In the genomic region with DNA sequence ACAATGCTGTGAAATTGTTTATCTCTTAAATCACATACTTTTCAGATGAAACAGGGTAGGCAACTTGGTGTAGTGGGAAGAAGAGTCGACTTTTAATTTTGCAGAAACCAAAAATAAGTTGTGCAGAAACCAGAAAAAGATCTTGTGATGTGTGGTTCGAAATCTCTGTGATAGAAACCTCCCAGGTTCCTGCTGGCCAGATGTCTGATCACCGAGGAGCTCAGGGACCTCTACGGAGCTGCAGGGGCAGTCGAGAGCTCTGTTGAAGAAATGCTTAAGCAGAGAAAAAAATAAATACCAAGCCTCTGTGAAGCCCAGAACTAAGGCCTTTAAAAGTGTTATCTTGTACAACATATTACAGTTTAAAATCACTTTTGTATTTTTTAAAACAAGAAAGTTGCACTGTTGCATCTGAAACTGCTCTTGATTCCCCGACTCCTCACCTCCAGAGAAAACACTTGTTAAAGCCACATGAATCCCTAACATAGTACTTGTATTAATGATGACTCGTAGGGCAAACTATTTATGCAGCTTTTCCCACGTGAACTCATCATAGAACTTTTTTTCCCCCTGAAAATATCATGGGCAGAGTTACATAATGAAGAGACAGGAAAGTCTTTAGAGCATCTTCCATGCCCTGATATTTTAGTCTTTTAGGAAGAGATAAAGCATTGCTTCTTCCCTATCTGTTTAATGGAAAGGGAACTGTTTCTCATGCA, we compare ENCODE assay signal across 13 cellular contexts. TPM values are rescaled to one million over a fixed set of nuclear protein-coding genes. Genes with fewer than 3 reads are reported as not detected.
DNase-seq lines count a peak whose midpoint lies in the region; ATAC-seq and TF ChIP-seq lines count a peak whose summit lies in the region.
"Had no signal": no experiment of that assay in that cellular context is flagged by ENCODE, and none has a peak within 500 bp of the region (broad histone marks: within the 10 kb centered on the region; RNA-seq: fewer than 3 reads in every experiment).

No MANE protein-coding gene starts in this region.

- H2BK12ac ChIP-seq in H9 (ENCODE audit: insufficient read length, low read depth, low read length) = no peak overlapping the region

- TF ChIP-seq CTCF in GM12875 (IDR thresholded peaks at IDR 0.05; ENCODE audit: borderline replicate concordance, insufficient read depth, low read depth, low read length) (peak; percentile 22; the same call in 1 of the 2 replicates), natural killer cell (IDR thresholded peaks at IDR 0.05) (no peak), sigmoid colon (IDR thresholded peaks at IDR 0.05) (no peak), H9 (conservative IDR thresholded peaks at IDR 0.05) (no peak), adrenal gland (IDR thresholded peaks at IDR 0.05) (no peak)

- POLR2A ChIA-PET in T-cell (lab: Charles Lee) = no interaction called here

- H4K20me1 ChIP-seq in H9 (ENCODE audit: control insufficient read depth, insufficient read depth, insufficient read length) = no peaks in the 10 kb centered on the region

- H3K9ac ChIP-seq in H9 (ENCODE audit: extremely low read depth, insufficient read length, low read length) = no peak overlapping the region

- no peak overlapping the region for H4K5ac ChIP-seq in H9 (ENCODE audit: insufficient read length, low read depth, low read length)

- peak; percentile 53 for ATAC-seq in GM21825 (IDR thresholded peaks at IDR 0.05; ENCODE audit: unreplicated experiment)
- ATAC-seq in T-cell (replicated peaks in 1 of 4) = no peak
- no peak for ATAC-seq in natural killer cell
- ATAC-seq: left colon had no signal

- no peak overlapping the region for H3K4ac ChIP-seq in H9 (ENCODE audit: low read depth, low read length)

- H3K23me2 ChIP-seq in H9 (ENCODE audit: insufficient read length, low read depth, low read length, poor library complexity, severe bottlenecking) = no peaks in the 10 kb centered on the region

- no peak overlapping the region for H2AK5ac ChIP-seq in H9 (ENCODE audit: insufficient read length, low read length)

- H2BK15ac ChIP-seq in H9 (ENCODE audit: low read depth, low read length) = no peak overlapping the region

- no peak overlapping the region for H3K4me2 ChIP-seq in H9 (ENCODE audit: insufficient read depth, insufficient read length, low read length)

- H3K9me3 ChIP-seq in sigmoid colon (no peaks in the 10 kb centered on the region), H9 (ENCODE audit: control insufficient read depth, low read depth, low read length) (no peaks in the 10 kb centered on the region), adrenal gland (replicated peaks in 1 of 3) (no peaks in the 10 kb centered on the region)
- H3K9me3 ChIP-seq: suprapubic skin had no signal

- H3K4me1 ChIP-seq in sigmoid colon (peaks cover 0 to 11% (median 7%) of the 10 kb centered on the region in 4 donors), H9 (ENCODE audit: insufficient read depth, low read length) (no peaks in the 10 kb centered on the region), adrenal gland (replicated peaks in 1 of 2) (no peaks in the 10 kb centered on the region)

- no peak overlapping the region for H3T11ph ChIP-seq in H9 (ENCODE audit: low read length)

- H2AFZ ChIP-seq in H9 (ENCODE audit: low read length) = no peak overlapping the region

- H3K18ac ChIP-seq in H9 (ENCODE audit: insufficient read length, low read depth, low read length) = no peak overlapping the region

- H3K27me3 ChIP-seq in sigmoid colon (no peaks in the 10 kb centered on the region), H9 (ENCODE audit: insufficient read depth, low read length) (no peaks in the 10 kb centered on the region), adrenal gland (no peaks in the 10 kb centered on the region)
- H3K27me3 ChIP-seq: suprapubic skin had no signal

- no peak overlapping the region for H4K91ac ChIP-seq in H9 (ENCODE audit: insufficient read length, low read depth, low read length)

- CTCF ChIA-PET in T-cell (lab: Charles Lee) = interaction anchor here (1.0 to 1.4 kb wide), 2 partner anchors 23 to 24 kb away, joined by 3 to 4 read pairs; no protein-coding TSS in a partner anchor

- no peaks in the 10 kb centered on the region for H3K79me2 ChIP-seq in H9 (ENCODE audit: insufficient read depth, low read length)

- H3K9me3 Mint-ChIP-seq in T-cell (no peaks in the 10 kb centered on the region), natural killer cell (no peaks in the 10 kb centered on the region), H9 (no peaks in the 10 kb centered on the region)

- TF ChIP-seq EP300 in sigmoid colon (IDR thresholded peaks at IDR 0.05) = no peak

- H3K56ac ChIP-seq in H9 (ENCODE audit: insufficient read length, low read depth, low read length) = no peak overlapping the region

- no peak overlapping the region for H2BK5ac ChIP-seq in H9 (ENCODE audit: insufficient read length, low read length)

- DNase-seq in T-cell (no peak), natural killer cell (no peak), sigmoid colon (no peak), NCI-H345 treated with DMSO at 0.1 percent for 48 hours (lab: John Stamatoyannopoulos, UW; ENCODE audit: unreplicated experiment) (no peak), H9 (no peak), adrenal gland (no peak)
- DNase-seq: left colon, NCI-H1092 treated with DMSO at 0.1 percent for 48 hours had no signal

- H3K79me1 ChIP-seq in H9 (ENCODE audit: insufficient read depth, low read depth, low read length, poor library complexity, severe bottlenecking) = no peaks in the 10 kb centered on the region

- peak overlapping the region in 1 of 3 donors; percentile 69 for H3K4me3 Mint-ChIP-seq in T-cell
- peak overlapping the region; percentile 35 for H3K4me3 Mint-ChIP-seq in natural killer cell
- H3K4me3 Mint-ChIP-seq in H9 = no peak overlapping the region

- no peak overlapping the region for H3K23ac ChIP-seq in H9 (ENCODE audit: insufficient read length, low read depth, low read length)

- H3K14ac ChIP-seq in H9 (ENCODE audit: insufficient read depth, low read length) = no peak overlapping the region

- H4K8ac ChIP-seq in H9 (replicated peaks; ENCODE audit: insufficient read length, low read depth, low read length) = no peak overlapping the region

- TF ChIP-seq POLR2A in sigmoid colon (IDR thresholded peaks at IDR 0.05) (no peak), adrenal gland (IDR thresholded peaks at IDR 0.05) (no peak)

- H3K4me1 Mint-ChIP-seq in T-cell = peaks cover 62 to 65% (median 63%) of the 10 kb centered on the region in 3 donors
- peaks cover 49 to 50% of the 10 kb centered on the region in 2 donors for H3K4me1 Mint-ChIP-seq in natural killer cell
- H3K4me1 Mint-ChIP-seq in H9 = peaks cover 11 to 17% of the 10 kb centered on the region in 2 experiments

- H3K36me3 Mint-ChIP-seq in T-cell (peaks cover 20% of the 10 kb centered on the region), natural killer cell (peaks cover 11% of the 10 kb centered on the region), H9 (ENCODE audit: insufficient read depth in 1 of 3, low read depth in 3 of 3) (peaks cover 5 to 31% (median 25%) of the 10 kb centered on the region in 3 experiments)

- no peaks in the 10 kb centered on the region for H3K27me3 Mint-ChIP-seq in T-cell
- no peaks in the 10 kb centered on the region for H3K27me3 Mint-ChIP-seq in natural killer cell (ENCODE audit: low read depth in 2 of 2)
- no peaks in the 10 kb centered on the region for H3K27me3 Mint-ChIP-seq in H9 (ENCODE audit: low read depth)

- H2BK20ac ChIP-seq in H9 (ENCODE audit: low read depth, low read length, poor library complexity, severe bottlenecking) = no peak overlapping the region

- H3K4me3 ChIP-seq in GM12875 (ENCODE audit: low read depth, low read length) (no peak overlapping the region), sigmoid colon (no peak overlapping the region), adrenal gland (no peak overlapping the region)
- H3K4me3 ChIP-seq: suprapubic skin had no signal

- H3K36me3 ChIP-seq in sigmoid colon (peaks cover 0 to 60% (median 8%) of the 10 kb centered on the region in 4 donors), adrenal gland (replicated peaks in 1 of 2) (peaks cover 0 to 6% of the 10 kb centered on the region in 2 donors)

- WGBS in sigmoid colon, 2 donors = 60 to 86% methylated on average over 8 of the region's 8 CpGs
- WGBS in H9 (ENCODE audit: extremely low coverage, insufficient read length, low lambda C conversion rate) = no CpG with 5 or more reads among the region's 8 CpGs
- 71 to 89% (median 87%) methylated on average over 8 of the region's 8 CpGs for WGBS in adrenal gland, 4 donors

- H3K27ac ChIP-seq in sigmoid colon (no peak overlapping the region), H9 (ENCODE audit: insufficient read length, low read depth, low read length) (no peak overlapping the region), adrenal gland (no peak overlapping the region)
- H3K27ac ChIP-seq: RWPE1, suprapubic skin had no signal

- intact Hi-C loops in natural killer cell (cut with micrococcal nuclease) = no loop called here
- intact Hi-C loops in sigmoid colon (cut with DNase I) = no loop called here
- intact Hi-C loops in adrenal gland (cut with DNase I) = no loop called here

- H2BK120ac ChIP-seq in H9 (ENCODE audit: low read depth, low read length, poor library complexity, severe bottlenecking) = no peak overlapping the region

- H3K27ac Mint-ChIP-seq in T-cell (peak overlapping the region; percentile 85 to 88), natural killer cell (peak overlapping the region; percentile 35 to 53), H9 (peak overlapping the region in 1 of 3 experiments; percentile 47; a peak in 1 of 7 replicates)

RNA-seq across cellular contexts. Expression of gene CCK, which starts 51.3 kb away (rescaled TPM):
- total RNA-seq in T-cell (not detected), natural killer cell (under 1 TPM in 1 of 3 donors, not detected in 2; 0.54 TPM), sigmoid colon (10 to 100 TPM in 2 of 4 donors, 1 to 10 TPM in 2; 6.9 to 12.5 (median 8.8) TPM), H9 (2021) (0.37 and 0.42 TPM in 2 replicates), adrenal gland (1 to 10 TPM in 3 of 8 donors, under 1 TPM in 2, not detected in 3; 0.48 to 5.5 (median 1.7) TPM)
- polyA plus RNA-seq in sigmoid colon (under 1 TPM in 1 of 3 donors, not detected in 2; 0.20 TPM), adrenal gland (under 1 TPM; 0.13 to 0.48 (median 0.46) TPM)
- total RNA-seq: activated CD8-positive, alpha-beta memory T cell treated with anti-CD3 and anti-CD28 coated beads for 36 hours; left colon had no signal
